ENCODE assay signal across 11 cellular contexts in the genomic region with DNA sequence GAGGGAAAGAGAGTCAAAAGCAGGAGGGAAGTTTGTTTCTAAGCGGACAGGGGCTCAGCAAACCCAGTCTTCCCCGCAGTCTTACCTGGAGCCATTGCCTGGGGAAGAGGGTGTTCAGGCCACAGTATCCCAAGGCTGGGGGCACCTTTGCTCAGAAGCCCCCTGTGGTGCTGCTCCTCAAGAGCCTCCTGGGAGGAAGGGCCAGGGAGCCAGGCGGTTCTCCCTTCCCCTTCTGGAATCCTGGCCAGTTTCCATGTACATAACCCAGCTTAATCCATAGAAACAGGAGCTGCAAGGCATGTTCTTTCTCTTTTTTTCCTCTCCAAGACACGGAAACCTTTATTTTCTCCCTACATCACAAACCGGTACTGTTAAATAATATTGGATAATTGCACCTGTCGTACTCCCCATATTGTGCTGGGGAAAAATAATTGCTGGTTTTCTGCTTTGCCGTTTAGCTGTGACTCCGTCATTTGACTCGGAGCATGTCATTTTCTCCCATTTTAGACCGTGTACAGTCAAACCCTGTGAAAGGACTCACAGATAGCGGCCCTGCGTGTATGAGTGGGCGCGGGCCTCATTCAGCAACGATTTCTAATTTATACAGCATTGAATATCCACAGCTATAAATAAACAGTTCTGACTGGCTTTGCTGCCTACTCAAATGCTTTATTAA.
A peak's percentile ranks its signal among the peaks of the same experiment; 100 is the strongest.
DNase-seq lines count a peak whose midpoint lies in the region; ATAC-seq, FAIRE-seq and TF ChIP-seq lines count a peak whose summit lies in the region.
"Had no signal": no experiment of that assay in that cellular context is flagged by ENCODE, and none has a peak within 500 bp of the region (broad histone marks: within the 10 kb centered on the region; RNA-seq: fewer than 3 reads in every experiment).

No MANE protein-coding gene starts in this region.

- H3K4me3 Mint-ChIP-seq in CD8-positive, alpha-beta T cell, result peak overlapping the region; percentile 33

- peaks cover 5% of the 10 kb centered on the region for H3K36me3 Mint-ChIP-seq in CD8-positive, alpha-beta T cell

- in situ Hi-C loops in GM13977 (cut with MboI; ENCODE audit: low pct_unique_long_range_greater_than_20kb, low sequenced_read_pairs, unreplicated experiment), result no loop called here

- no peak for FAIRE-seq in pancreas (lab: Jason Lieb, UNC)

- peaks cover 70% of the 10 kb centered on the region for H3K4me1 ChIP-seq in CD8-positive, alpha-beta T cell (ENCODE audit: insufficient read depth, low read length)
- H3K4me1 ChIP-seq in right cardiac atrium (ENCODE audit: control insufficient read depth, insufficient read depth, low read length) (no peaks in the 10 kb centered on the region), pancreas (peaks cover 0 to 5% (median 0%) of the 10 kb centered on the region in 3 donors)
- H3K4me1 ChIP-seq: uterus had no signal

- no peak overlapping the region for H3K4me3 ChIP-seq in CD8-positive, alpha-beta T cell (ENCODE audit: low read depth, low read length)
- H3K4me3 ChIP-seq in retinal pigment epithelial cell (ENCODE audit: low read length) (peak overlapping the region; percentile 27), right cardiac atrium (ENCODE audit: low read length) (no peak overlapping the region), pancreas (no peak overlapping the region)
- H3K4me3 ChIP-seq: uterus had no signal

- WGBS in right cardiac atrium, result 55% methylated on average over 15 of the region's 15 CpGs
- 83 to 89% methylated on average over 15 of the region's 15 CpGs for WGBS in pancreas, 2 donors

- no peaks in the 10 kb centered on the region for H3K9me3 Mint-ChIP-seq in CD8-positive, alpha-beta T cell

- CTCF ChIA-PET in CD8-positive, alpha-beta T cell (lab: Charles Lee), result interaction anchor here (0.7 to 1.6 kb wide), 4 partner anchors 10 to 299 kb away, joined by 3 read pairs; no protein-coding TSS in a partner anchor

- H3K27me3 Mint-ChIP-seq in CD8-positive, alpha-beta T cell (ENCODE audit: low read depth), result no peaks in the 10 kb centered on the region

- H3K9me3 ChIP-seq in CD8-positive, alpha-beta T cell (ENCODE audit: low read length), result no peaks in the 10 kb centered on the region
- no peaks in the 10 kb centered on the region for H3K9me3 ChIP-seq in right cardiac atrium (ENCODE audit: control insufficient read depth, low read length)
- H3K9me3 ChIP-seq in pancreas, result no peaks in the 10 kb centered on the region
- H3K9me3 ChIP-seq: SK-N-SH, uterus had no signal

- no peak for DNase-seq in CD8-positive, alpha-beta T cell
- DNase-seq in astrocyte of the hippocampus (ENCODE audit: low read depth, low spot score) (peak; percentile 34), retinal pigment epithelial cell (ENCODE audit: low read depth) (peak; percentile 56), GM13977 (ENCODE audit: low spot score) (no peak), right cardiac atrium (no peak), pancreas (no peak)
- DNase-seq: NCI-H2171 treated with DMSO at 0.1 percent for 48 hours, uterus had no signal

- peak overlapping the region; percentile 96 for H3K27ac Mint-ChIP-seq in CD8-positive, alpha-beta T cell

- no peak for ATAC-seq in CD8-positive, alpha-beta T cell
- ATAC-seq in HG03432 (IDR thresholded peaks at IDR 0.05; ENCODE audit: unreplicated experiment) (peak; percentile 24), GM19467 (IDR thresholded peaks at IDR 0.05; ENCODE audit: unreplicated experiment) (no peak), right cardiac atrium (no peak), pancreas (no peak)

- no peaks in the 10 kb centered on the region for H3K36me3 ChIP-seq in CD8-positive, alpha-beta T cell (ENCODE audit: insufficient read depth, low read length)
- no peaks in the 10 kb centered on the region for H3K36me3 ChIP-seq in pancreas
- H3K36me3 ChIP-seq: uterus had no signal

- no peak for TF ChIP-seq CTCF in CD8-positive, alpha-beta T cell (IDR thresholded peaks at IDR 0.05)
- no peak for TF ChIP-seq CTCF in retinal pigment epithelial cell (conservative IDR thresholded peaks at IDR 0.05; ENCODE audit: low read depth, low read length)
- TF ChIP-seq CTCF in GM13977 (IDR thresholded peaks at IDR 0.05; ENCODE audit: extremely low read depth, insufficient read depth, missing control alignments), result no peak
- no peak for TF ChIP-seq CTCF in pancreas (IDR thresholded peaks at IDR 0.05)

- peaks cover 73% of the 10 kb centered on the region for H3K4me1 Mint-ChIP-seq in CD8-positive, alpha-beta T cell (ENCODE audit: low read depth)

- POLR2A ChIA-PET in CD8-positive, alpha-beta T cell (lab: Charles Lee), result interaction anchor here (0.8 to 2.6 kb wide), 5 partner anchors 11 to 452 kb away, joined by 3 to 9 read pairs (median 3); no protein-coding TSS in a partner anchor

- peak overlapping the region; percentile 28 for H3K27ac ChIP-seq in CD8-positive, alpha-beta T cell (ENCODE audit: low read depth, low read length)
- H3K27ac ChIP-seq in right cardiac atrium (ENCODE audit: low read length) (no peak overlapping the region), pancreas (no peak overlapping the region)
- H3K27ac ChIP-seq: uterus had no signal

- intact Hi-C loops in CD8-positive, alpha-beta T cell (cut with DNase I, micrococcal nuclease), result loop anchor here (2.0 to 10.0 kb wide), 5 partner anchors 18 to 301 kb away; a partner anchor contains a TSS
- intact Hi-C loops in right cardiac atrium (cut with DNase I), result no loop called here
- intact Hi-C loops in pancreas (cut with DNase I), result no loop called here

- H3K27me3 ChIP-seq in CD8-positive, alpha-beta T cell (ENCODE audit: insufficient read depth, low read length), result no peaks in the 10 kb centered on the region
- H3K27me3 ChIP-seq in right cardiac atrium (ENCODE audit: control insufficient read depth, insufficient read depth), result no peaks in the 10 kb centered on the region
- no peaks in the 10 kb centered on the region for H3K27me3 ChIP-seq in pancreas
- H3K27me3 ChIP-seq: uterus had no signal

Comparison
In these comparisons a context has a peak if more than half of its experiments do, and no peak if none do; other contexts are left out.
1. DNase-seq: peak in astrocyte of the hippocampus (single experiment) and retinal pigment epithelial cell (single experiment); none in CD8-positive, alpha-beta T cell (0 of 7), GM13977 (single experiment), right cardiac atrium (0 of 3) and pancreas (0 of 6).
2. intact Hi-C loops: an anchor here in CD8-positive, alpha-beta T cell (2.0 to 10.0 kb wide); none called in right cardiac atrium and pancreas.